ENCODE assay signal across 7 cellular contexts in the genomic region with DNA sequence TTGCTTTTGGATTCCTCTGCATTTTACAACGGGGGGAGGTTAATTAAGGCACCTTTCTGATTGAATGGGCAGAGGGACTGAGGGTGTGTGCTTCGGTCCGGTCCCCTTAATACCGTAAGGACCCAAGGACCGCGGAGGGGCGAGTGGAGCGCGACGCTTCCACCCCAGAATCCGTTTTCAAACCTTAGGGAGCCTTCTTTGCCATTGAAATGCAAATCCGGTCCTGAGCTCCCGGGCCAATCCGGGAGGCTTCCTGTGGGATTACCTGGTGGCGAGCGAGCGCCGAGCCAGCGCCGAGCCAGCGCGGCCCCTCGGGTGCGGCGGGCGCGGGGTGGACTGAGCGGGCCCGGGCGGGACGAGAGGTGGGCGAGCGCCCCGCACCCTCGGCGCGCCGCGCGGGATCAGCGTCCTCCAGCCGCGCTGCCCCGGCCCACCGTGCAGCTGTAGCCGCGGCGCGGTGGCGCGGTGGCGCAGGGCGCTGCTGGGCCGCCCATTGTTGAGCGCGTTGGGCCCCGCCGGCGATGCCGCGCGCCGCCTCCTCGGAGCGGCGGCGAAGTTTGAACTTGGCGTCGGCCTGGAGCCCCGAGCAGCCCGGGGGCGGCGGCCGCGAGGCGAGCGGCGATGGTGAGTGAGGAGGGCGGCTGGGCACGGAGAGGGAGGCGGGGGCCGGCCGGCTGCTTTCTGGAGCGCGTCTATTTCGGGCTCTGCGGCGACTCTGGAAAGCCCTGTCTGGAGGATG.
DNase-seq lines count a peak whose midpoint lies in the region; ATAC-seq, FAIRE-seq and TF ChIP-seq lines count a peak whose summit lies in the region.

No MANE protein-coding gene starts in this region.

- ATAC-seq in HG02642 (IDR thresholded peaks at IDR 0.05; ENCODE audit: poor library complexity, unreplicated experiment): peak; percentile 58

- peaks cover 61% of the 10 kb centered on the region for H3K79me2 ChIP-seq in PC-9 (ENCODE audit: low read depth)

- H3K9me2 ChIP-seq in PC-9 (ENCODE audit: insufficient read depth): no peaks in the 10 kb centered on the region

- H3K27me3 ChIP-seq in PC-9 (ENCODE audit: insufficient read depth, low read depth) (no peaks in the 10 kb centered on the region), bronchial epithelial cell (ENCODE audit: control insufficient read depth, insufficient read depth, low read length) (no peaks in the 10 kb centered on the region)

- POLR2A ChIA-PET in PC-9 (lab: Charles Lee; ENCODE audit: unreplicated experiment): interaction anchor here (0.5 to 1.1 kb wide), 11 partner anchors 10 to 1036 kb away, joined by 3 to 10 read pairs (median 4); no protein-coding TSS in a partner anchor

- intact Hi-C loops in PC-9 (cut with micrococcal nuclease; ENCODE audit: unreplicated experiment): loop anchor here (2.0 kb wide), 1 partner anchor 44 kb away; no protein-coding TSS in a partner anchor

- TF ChIP-seq CTCF in GM12865 (IDR thresholded peaks at IDR 0.05; ENCODE audit: insufficient read depth, low read depth, low read length, missing control alignments) (no peak), PC-9 (conservative IDR thresholded peaks at IDR 0.05) (no peak), bronchial epithelial cell (IDR thresholded peaks at IDR 0.05; ENCODE audit: insufficient read depth, low read length, severe bottlenecking) (no peak)

- H2AFZ ChIP-seq in PC-9: peak overlapping the region; percentile 87

- BruUV-seq in PC-9 (replicated peaks; lab: Mats Ljungman, UMichigan): no TSS peak

- peaks cover 43% of the 10 kb centered on the region for H3K4me1 ChIP-seq in PC-9 (replicated peaks; ENCODE audit: insufficient read depth)

- no peak for FAIRE-seq in bronchial epithelial cell (lab: Jason Lieb, UNC)

- peak overlapping the region; percentile 75 for H3K4me3 ChIP-seq in GM12865 (ENCODE audit: low read depth, low read length)
- peak overlapping the region; percentile 92 for H3K4me3 ChIP-seq in PC-9
- peak overlapping the region; percentile 67 for H3K4me3 ChIP-seq in bronchial epithelial cell (ENCODE audit: low read depth, low read length)

- peaks cover 19% of the 10 kb centered on the region for H3F3A ChIP-seq in PC-9 (ENCODE audit: insufficient read depth, low read depth)

- H4K20me1 ChIP-seq in PC-9 (ENCODE audit: insufficient read depth): no peaks in the 10 kb centered on the region

- H3K9me3 ChIP-seq in PC-9 (ENCODE audit: insufficient read depth, low read depth): no peaks in the 10 kb centered on the region

- no peaks in the 10 kb centered on the region for H3K36me3 ChIP-seq in PC-9 (ENCODE audit: low read depth)
- no peaks in the 10 kb centered on the region for H3K36me3 ChIP-seq in bronchial epithelial cell (ENCODE audit: control insufficient read depth, insufficient read depth, low read length)

- CTCF ChIA-PET in PC-9 (lab: Charles Lee): interaction anchor here (0.6 to 0.7 kb wide), 4 partner anchors 24 to 125 kb away, joined by 4 to 8 read pairs (median 4); no protein-coding TSS in a partner anchor

- peak; percentile 49 for DNase-seq in GM12865 (ENCODE audit: low read depth)
- peak; percentile 68 for DNase-seq in PC-9
- peak; percentile 57 for DNase-seq in bronchial epithelial cell (ENCODE audit: low read depth)
- peak; percentile 74 for DNase-seq in kidney tubule cell (ENCODE audit: low spot score)
- peak; percentile 6 for DNase-seq in stimulated activated CD4-positive, alpha-beta T cell treated with anti-CD3 and anti-CD28 coated beads, Interleukin-4, amount 100 ng/mL, for 24 hours
- no peak for DNase-seq in NCI-H446 treated with DMSO at 0.1 percent for 48 hours (lab: John Stamatoyannopoulos, UW)

- peak overlapping the region; percentile 78 for H3K27ac ChIP-seq in PC-9

- H3K4me2 ChIP-seq in PC-9: peak overlapping the region; percentile 95
